ENCODE assay signal across 5 cellular contexts in the genomic region with DNA sequence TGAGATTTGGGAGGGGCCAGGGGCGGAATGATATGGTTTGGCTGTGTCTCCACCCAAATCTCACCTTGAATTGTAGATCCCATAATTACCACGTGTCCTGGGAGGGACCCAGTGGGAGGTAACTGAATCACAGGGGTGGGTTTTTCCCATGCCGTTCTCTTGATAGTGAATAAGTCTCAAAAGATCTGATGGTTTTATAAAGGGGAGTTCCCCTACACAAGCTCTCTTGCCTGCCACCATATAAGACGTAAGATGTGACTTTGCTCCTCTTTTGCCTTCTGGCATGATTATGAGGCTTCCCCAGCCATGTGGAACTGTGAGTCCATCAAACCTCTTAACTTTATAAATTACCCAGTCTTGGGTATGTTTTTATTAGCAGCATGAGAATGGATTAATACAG. TPM values are rescaled to one million over a fixed set of nuclear protein-coding genes. Genes with fewer than 3 reads are reported as not detected.
"Had no signal": no experiment of that assay in that cellular context is flagged by ENCODE, and none has a peak within 500 bp of the region (broad histone marks: within the 10 kb centered on the region; RNA-seq: fewer than 3 reads in every experiment).

No MANE protein-coding gene starts in this region.

RNA-seq across cellular contexts. Expression of a gene that starts 1.5 kb away (rescaled TPM):
- total RNA-seq: NCI-H460, PC-3, SJSA1 had no signal
- polyA plus RNA-seq: SK-N-SH had no signal

RNA-seq across cellular contexts. Expression of a gene that starts 25.3 kb away (rescaled TPM):
- total RNA-seq: activated CD8-positive, alpha-beta memory T cell treated with anti-CD3 and anti-CD28 coated beads, Interleukin-2, amount 10 ng/mL, durations not matched to agents 7 days and 5 days; NCI-H460 had no signal
- polyA plus RNA-seq: SK-N-SH had no signal
